15 cellular contexts compared by ENCODE assay signal in genomic region chr12:104659058-104659457, GRCh38.
DNase-seq lines count a peak whose midpoint lies in the region; ATAC-seq and TF ChIP-seq lines count a peak whose summit lies in the region.
"Had no signal": no experiment of that assay in that cellular context is flagged by ENCODE, and none has a peak within 500 bp of the region (broad histone marks: within the 10 kb centered on the region; RNA-seq: fewer than 3 reads in every experiment).

No MANE protein-coding gene starts in this region.

- H3K9me3 Mint-ChIP-seq in natural killer cell treated with Interleukin-12 subunit alpha and Interleukin-12 subunit beta and Interleukin-15 and Interleukin-18, amount 100 ng/mL, for 72 hours: no peaks in the 10 kb centered on the region
- no peaks in the 10 kb centered on the region for H3K9me3 Mint-ChIP-seq in natural killer cell
- no peaks in the 10 kb centered on the region for H3K9me3 Mint-ChIP-seq in activated T-helper 17 cell treated with anti-CD3 and anti-CD28 coated beads, Interleukin-2, amount 50 U/mL, for 72 hours
- H3K9me3 Mint-ChIP-seq in central memory CD8-positive, alpha-beta T cell: no peaks in the 10 kb centered on the region
- H3K9me3 Mint-ChIP-seq: CD4-positive, alpha-beta T cell; CD8-positive, alpha-beta T cell had no signal

- no peaks in the 10 kb centered on the region for H3K36me3 Mint-ChIP-seq in natural killer cell treated with Interleukin-12 subunit alpha and Interleukin-12 subunit beta and Interleukin-15 and Interleukin-18, amount 100 ng/mL, for 72 hours
- H3K36me3 Mint-ChIP-seq in natural killer cell: no peaks in the 10 kb centered on the region
- H3K36me3 Mint-ChIP-seq in activated T-helper 17 cell treated with anti-CD3 and anti-CD28 coated beads, Interleukin-2, amount 50 U/mL, for 72 hours (ENCODE audit: low read depth): peaks cover 9% of the 10 kb centered on the region
- peaks cover 8% of the 10 kb centered on the region for H3K36me3 Mint-ChIP-seq in central memory CD8-positive, alpha-beta T cell (ENCODE audit: insufficient read depth)

- no peak for DNase-seq in natural killer cell treated with Interleukin-12 subunit alpha and Interleukin-12 subunit beta and Interleukin-15 and Interleukin-18, amount 100 ng/mL, for 72 hours (ENCODE audit: low spot score)
- DNase-seq in natural killer cell (no peak), omental fat pad (ENCODE audit: low spot score) (no peak)
- DNase-seq in central memory CD8-positive, alpha-beta T cell (ENCODE audit: low spot score in 2 of 2): no peak
- no peak for DNase-seq in stimulated activated CD4-positive, alpha-beta T cell treated with anti-CD3 and anti-CD28 coated beads, Interleukin-2, amount 100 ng/mL, for 48 hours
- DNase-seq: AML-193; Caco-2; Calu3; CD4-positive, alpha-beta T cell; CD8-positive, alpha-beta T cell; DMS79 treated with DMSO at 0.1 percent for 48 hours; GF-D8 had no signal

- no peak overlapping the region for H3K4me3 Mint-ChIP-seq in natural killer cell treated with Interleukin-12 subunit alpha and Interleukin-12 subunit beta and Interleukin-15 and Interleukin-18, amount 100 ng/mL, for 72 hours
- H3K4me3 Mint-ChIP-seq in natural killer cell: no peak overlapping the region
- H3K4me3 Mint-ChIP-seq in activated T-helper 17 cell treated with anti-CD3 and anti-CD28 coated beads, Interleukin-2, amount 50 U/mL, for 72 hours: no peak overlapping the region
- H3K4me3 Mint-ChIP-seq in central memory CD8-positive, alpha-beta T cell: no peak overlapping the region
- H3K4me3 Mint-ChIP-seq: B cell; CD4-positive, alpha-beta T cell; CD8-positive, alpha-beta T cell had no signal

- H3K27ac Mint-ChIP-seq in natural killer cell treated with Interleukin-12 subunit alpha and Interleukin-12 subunit beta and Interleukin-15 and Interleukin-18, amount 100 ng/mL, for 72 hours: peak overlapping the region; percentile 18 to 53
- peak overlapping the region in 1 of 2 donors; percentile 71 for H3K27ac Mint-ChIP-seq in natural killer cell
- H3K27ac Mint-ChIP-seq in activated T-helper 17 cell treated with anti-CD3 and anti-CD28 coated beads, Interleukin-2, amount 50 U/mL, for 72 hours: peak overlapping the region; percentile 41
- H3K27ac Mint-ChIP-seq in central memory CD8-positive, alpha-beta T cell (ENCODE audit: low read depth): peak overlapping the region; percentile 7
- H3K27ac Mint-ChIP-seq: B cell; CD4-positive, alpha-beta T cell; CD8-positive, alpha-beta T cell had no signal

- intact Hi-C loops in natural killer cell (cut with micrococcal nuclease): no loop called here

- no peak for ATAC-seq in natural killer cell treated with Interleukin-12 subunit alpha and Interleukin-12 subunit beta and Interleukin-15 and Interleukin-18, amount 100 ng/mL, for 72 hours
- ATAC-seq in natural killer cell (no peak), omental fat pad (ENCODE audit: low FRiP score) (no peak)
- ATAC-seq in activated T-helper 17 cell treated with anti-CD3 and anti-CD28 coated beads, Interleukin-2, amount 50 U/mL, for 72 hours (replicated peaks): no peak
- ATAC-seq in central memory CD8-positive, alpha-beta T cell (replicated peaks; ENCODE audit: extremely low read depth, poor library complexity, severe bottlenecking): no peak
- ATAC-seq: A549; CD8-positive, alpha-beta T cell had no signal

- no peaks in the 10 kb centered on the region for H3K27me3 Mint-ChIP-seq in natural killer cell treated with Interleukin-12 subunit alpha and Interleukin-12 subunit beta and Interleukin-15 and Interleukin-18, amount 100 ng/mL, for 72 hours
- H3K27me3 Mint-ChIP-seq in natural killer cell (ENCODE audit: low read depth in 2 of 2): no peaks in the 10 kb centered on the region
- no peaks in the 10 kb centered on the region for H3K27me3 Mint-ChIP-seq in activated T-helper 17 cell treated with anti-CD3 and anti-CD28 coated beads, Interleukin-2, amount 50 U/mL, for 72 hours
- H3K27me3 Mint-ChIP-seq in central memory CD8-positive, alpha-beta T cell: no peaks in the 10 kb centered on the region
- H3K27me3 Mint-ChIP-seq: B cell; CD4-positive, alpha-beta T cell had no signal

- TF ChIP-seq CTCF in natural killer cell (IDR thresholded peaks at IDR 0.05) (no peak), omental fat pad (IDR thresholded peaks at IDR 0.05) (no peak)

- peaks cover 59 to 77% of the 10 kb centered on the region in 2 donors for H3K4me1 Mint-ChIP-seq in natural killer cell treated with Interleukin-12 subunit alpha and Interleukin-12 subunit beta and Interleukin-15 and Interleukin-18, amount 100 ng/mL, for 72 hours (ENCODE audit: low read depth in 2 of 2)
- peaks cover 77 to 83% of the 10 kb centered on the region in 2 donors for H3K4me1 Mint-ChIP-seq in natural killer cell
- H3K4me1 Mint-ChIP-seq in activated T-helper 17 cell treated with anti-CD3 and anti-CD28 coated beads, Interleukin-2, amount 50 U/mL, for 72 hours: peaks cover 18% of the 10 kb centered on the region
- H3K4me1 Mint-ChIP-seq in central memory CD8-positive, alpha-beta T cell: peaks cover 81% of the 10 kb centered on the region
